1 cellular context compared by ENCODE assay signal in genomic region chr19:36113895-36114762, GRCh38.
TF ChIP-seq lines count a peak whose summit lies in the region.

No MANE protein-coding gene starts in this region.

TF ChIP-seq in HEK293, 187 proteins besides CTCF, POLR2A, EP300 and RAD21 (continued from another document and continues in another):
- peak; percentile 53; the same call in 1 of the 2 replicates for TF ChIP-seq ZBTB11 (tag by site-specific recombination; conservative IDR thresholded peaks at IDR 0.05; ENCODE audit: low read depth)
- TF ChIP-seq, protein P1, sequence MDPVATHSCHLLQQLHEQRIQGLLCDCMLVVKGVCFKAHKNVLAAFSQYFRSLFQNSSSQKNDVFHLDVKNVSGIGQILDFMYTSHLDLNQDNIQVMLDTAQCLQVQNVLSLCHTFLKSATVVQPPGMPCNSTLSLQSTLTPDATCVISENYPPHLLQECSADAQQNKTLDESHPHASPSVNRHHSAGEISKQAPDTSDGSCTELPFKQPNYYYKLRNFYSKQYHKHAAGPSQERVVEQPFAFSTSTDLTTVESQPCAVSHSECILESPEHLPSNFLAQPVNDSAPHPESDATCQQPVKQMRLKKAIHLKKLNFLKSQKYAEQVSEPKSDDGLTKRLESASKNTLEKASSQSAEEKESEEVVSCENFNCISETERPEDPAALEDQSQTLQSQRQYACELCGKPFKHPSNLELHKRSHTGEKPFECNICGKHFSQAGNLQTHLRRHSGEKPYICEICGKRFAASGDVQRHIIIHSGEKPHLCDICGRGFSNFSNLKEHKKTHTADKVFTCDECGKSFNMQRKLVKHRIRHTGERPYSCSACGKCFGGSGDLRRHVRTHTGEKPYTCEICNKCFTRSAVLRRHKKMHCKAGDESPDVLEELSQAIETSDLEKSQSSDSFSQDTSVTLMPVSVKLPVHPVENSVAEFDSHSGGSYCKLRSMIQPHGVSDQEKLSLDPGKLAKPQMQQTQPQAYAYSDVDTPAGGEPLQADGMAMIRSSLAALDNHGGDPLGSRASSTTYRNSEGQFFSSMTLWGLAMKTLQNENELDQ (tag by site-specific recombination; IDR thresholded peaks at IDR 0.05; ENCODE audit: low read depth): no peak
- no peak for TF ChIP-seq PRDM1 (tag by site-specific recombination; IDR thresholded peaks at IDR 0.05)
- no peak for TF ChIP-seq ZNF266 (tag by site-specific recombination; IDR thresholded peaks at IDR 0.05; ENCODE audit: low read depth)
- TF ChIP-seq ZNF549 (tag by site-specific recombination; IDR thresholded peaks at IDR 0.05): no peak
- TF ChIP-seq ZFP41 (tag by site-specific recombination; IDR thresholded peaks at IDR 0.05; ENCODE audit: borderline replicate concordance): no peak
- no peak for TF ChIP-seq ZNF596 (tag by site-specific recombination; IDR thresholded peaks at IDR 0.05)
- no peak for TF ChIP-seq ZNF48 (tag by site-specific recombination; IDR thresholded peaks at IDR 0.05)
- no peak for TF ChIP-seq ZNF585B (tag by site-specific recombination; IDR thresholded peaks at IDR 0.05)
- no peak for TF ChIP-seq ZNF654 (tag by site-specific recombination; IDR thresholded peaks at IDR 0.05; ENCODE audit: low read depth)
- peak; percentile 21; the same call in 1 of the 2 replicates for TF ChIP-seq ZBTB20 (tag by site-specific recombination; IDR thresholded peaks at IDR 0.05)
- TF ChIP-seq ZNF560 (tag by site-specific recombination; IDR thresholded peaks at IDR 0.05; ENCODE audit: borderline replicate concordance): no peak
- no peak for TF ChIP-seq ZNF707 (tag by site-specific recombination; IDR thresholded peaks at IDR 0.05)
- TF ChIP-seq, protein P2, sequence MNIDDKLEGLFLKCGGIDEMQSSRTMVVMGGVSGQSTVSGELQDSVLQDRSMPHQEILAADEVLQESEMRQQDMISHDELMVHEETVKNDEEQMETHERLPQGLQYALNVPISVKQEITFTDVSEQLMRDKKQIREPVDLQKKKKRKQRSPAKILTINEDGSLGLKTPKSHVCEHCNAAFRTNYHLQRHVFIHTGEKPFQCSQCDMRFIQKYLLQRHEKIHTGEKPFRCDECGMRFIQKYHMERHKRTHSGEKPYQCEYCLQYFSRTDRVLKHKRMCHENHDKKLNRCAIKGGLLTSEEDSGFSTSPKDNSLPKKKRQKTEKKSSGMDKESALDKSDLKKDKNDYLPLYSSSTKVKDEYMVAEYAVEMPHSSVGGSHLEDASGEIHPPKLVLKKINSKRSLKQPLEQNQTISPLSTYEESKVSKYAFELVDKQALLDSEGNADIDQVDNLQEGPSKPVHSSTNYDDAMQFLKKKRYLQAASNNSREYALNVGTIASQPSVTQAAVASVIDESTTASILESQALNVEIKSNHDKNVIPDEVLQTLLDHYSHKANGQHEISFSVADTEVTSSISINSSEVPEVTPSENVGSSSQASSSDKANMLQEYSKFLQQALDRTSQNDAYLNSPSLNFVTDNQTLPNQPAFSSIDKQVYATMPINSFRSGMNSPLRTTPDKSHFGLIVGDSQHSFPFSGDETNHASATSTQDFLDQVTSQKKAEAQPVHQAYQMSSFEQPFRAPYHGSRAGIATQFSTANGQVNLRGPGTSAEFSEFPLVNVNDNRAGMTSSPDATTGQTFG (tag by site-specific recombination; IDR thresholded peaks at IDR 0.05; ENCODE audit: borderline replicate concordance): no peak
- peak; percentile 58; the same call in 1 of the 2 replicates for TF ChIP-seq ZNF169 (tag by site-specific recombination; IDR thresholded peaks at IDR 0.05)
- TF ChIP-seq, protein P3, sequence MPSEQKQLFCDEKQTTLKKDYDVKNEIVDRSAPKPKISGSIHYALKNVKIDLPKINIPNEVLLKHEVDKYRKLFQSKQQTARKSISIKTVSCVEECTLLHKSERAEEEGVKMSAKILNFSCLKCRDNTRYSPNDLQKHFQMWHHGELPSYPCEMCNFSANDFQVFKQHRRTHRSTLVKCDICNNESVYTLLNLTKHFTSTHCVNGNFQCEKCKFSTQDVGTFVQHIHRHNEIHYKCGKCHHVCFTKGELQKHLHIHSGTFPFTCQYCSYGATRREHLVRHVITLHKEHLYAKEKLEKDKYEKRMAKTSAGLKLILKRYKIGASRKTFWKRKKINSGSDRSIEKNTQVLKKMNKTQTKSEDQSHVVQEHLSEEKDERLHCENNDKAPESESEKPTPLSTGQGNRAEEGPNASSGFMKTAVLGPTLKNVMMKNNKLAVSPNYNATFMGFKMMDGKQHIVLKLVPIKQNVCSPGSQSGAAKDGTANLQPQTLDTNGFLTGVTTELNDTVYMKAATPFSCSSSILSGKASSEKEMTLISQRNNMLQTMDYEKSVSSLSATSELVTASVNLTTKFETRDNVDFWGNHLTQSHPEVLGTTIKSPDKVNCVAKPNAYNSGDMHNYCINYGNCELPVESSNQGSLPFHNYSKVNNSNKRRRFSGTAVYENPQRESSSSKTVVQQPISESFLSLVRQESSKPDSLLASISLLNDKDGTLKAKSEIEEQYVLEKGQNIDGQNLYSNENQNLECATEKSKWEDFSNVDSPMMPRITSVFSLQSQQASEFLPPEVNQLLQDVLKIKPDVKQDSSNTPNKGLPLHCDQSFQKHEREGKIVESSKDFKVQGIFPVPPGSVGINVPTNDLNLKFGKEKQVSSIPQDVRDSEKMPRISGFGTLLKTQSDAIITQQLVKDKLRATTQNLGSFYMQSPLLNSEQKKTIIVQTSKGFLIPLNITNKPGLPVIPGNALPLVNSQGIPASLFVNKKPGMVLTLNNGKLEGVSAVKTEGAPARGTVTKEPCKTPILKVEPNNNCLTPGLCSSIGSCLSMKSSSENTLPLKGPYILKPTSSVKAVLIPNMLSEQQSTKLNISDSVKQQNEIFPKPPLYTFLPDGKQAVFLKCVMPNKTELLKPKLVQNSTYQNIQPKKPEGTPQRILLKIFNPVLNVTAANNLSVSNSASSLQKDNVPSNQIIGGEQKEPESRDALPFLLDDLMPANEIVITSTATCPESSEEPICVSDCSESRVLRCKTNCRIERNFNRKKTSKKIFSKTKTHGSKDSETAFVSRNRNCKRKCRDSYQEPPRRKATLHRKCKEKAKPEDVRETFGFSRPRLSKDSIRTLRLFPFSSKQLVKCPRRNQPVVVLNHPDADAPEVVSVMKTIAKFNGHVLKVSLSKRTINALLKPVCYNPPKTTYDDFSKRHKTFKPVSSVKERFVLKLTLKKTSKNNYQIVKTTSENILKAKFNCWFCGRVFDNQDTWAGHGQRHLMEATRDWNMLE (tag by site-specific recombination; conservative IDR thresholded peaks at IDR 0.05; ENCODE audit: low read depth): no peak
- TF ChIP-seq SCRT1 (tag by site-specific recombination; IDR thresholded peaks at IDR 0.05; ENCODE audit: borderline replicate concordance): no peak
- peak; percentile 73; the same call in 1 of the 2 replicates for TF ChIP-seq EGR2 (tag by site-specific recombination; IDR thresholded peaks at IDR 0.05; ENCODE audit: low read depth)
- TF ChIP-seq KLF10 (tag by site-specific recombination; IDR thresholded peaks at IDR 0.05): no peak
- TF ChIP-seq OVOL3 (tag by site-specific recombination; IDR thresholded peaks at IDR 0.05): no peak
- TF ChIP-seq, protein P4, sequence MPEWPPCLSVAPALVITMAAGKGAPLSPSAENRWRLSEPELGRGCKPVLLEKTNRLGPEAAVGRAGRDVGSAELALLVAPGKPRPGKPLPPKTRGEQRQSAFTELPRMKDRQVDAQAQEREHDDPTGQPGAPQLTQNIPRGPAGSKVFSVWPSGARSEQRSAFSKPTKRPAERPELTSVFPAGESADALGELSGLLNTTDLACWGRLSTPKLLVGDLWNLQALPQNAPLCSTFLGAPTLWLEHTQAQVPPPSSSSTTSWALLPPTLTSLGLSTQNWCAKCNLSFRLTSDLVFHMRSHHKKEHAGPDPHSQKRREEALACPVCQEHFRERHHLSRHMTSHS (tag by site-specific recombination; IDR thresholded peaks at IDR 0.05): peak; percentile 56; the same call in 1 of the 2 replicates
- TF ChIP-seq ZNF2 (tag by site-specific recombination; IDR thresholded peaks at IDR 0.05): peak; percentile 100
- no peak for TF ChIP-seq ZNF140 (tag by site-specific recombination; IDR thresholded peaks at IDR 0.05)
- TF ChIP-seq KLF7 (tag by site-specific recombination; IDR thresholded peaks at IDR 0.05; ENCODE audit: borderline replicate concordance): no peak
- TF ChIP-seq ZNF791 (tag by site-specific recombination; IDR thresholded peaks at IDR 0.05): 0 out of 2 replicates have a peak, but pooled peaks have one; percentile 39
- TF ChIP-seq ZNF555 (tag by site-specific recombination; conservative IDR thresholded peaks at IDR 0.05): no peak
- no peak for TF ChIP-seq ZNF174 (tag by site-specific recombination; IDR thresholded peaks at IDR 0.05)
- TF ChIP-seq ZNF785 (tag by site-specific recombination; IDR thresholded peaks at IDR 0.05): no peak
- TF ChIP-seq ZBTB1 (tag by site-specific recombination; IDR thresholded peaks at IDR 0.05): 0 out of 2 replicates have a peak, but pooled peaks have one; percentile 31
- TF ChIP-seq ZNF423 (tag by site-specific recombination; IDR thresholded peaks at IDR 0.05): no peak
- TF ChIP-seq ZNF391 (tag by site-specific recombination; IDR thresholded peaks at IDR 0.05; ENCODE audit: borderline replicate concordance, low read depth): 0 out of 2 replicates have a peak, but pooled peaks have one; percentile 38
- TF ChIP-seq ZNF623 (tag by site-specific recombination; IDR thresholded peaks at IDR 0.05): no peak; the same call in 1 of the 2 replicates
- no peak for TF ChIP-seq ZNF449 (tag by site-specific recombination; IDR thresholded peaks at IDR 0.05)
- peak; percentile 34; the same call in 1 of the 2 replicates for TF ChIP-seq ZIC2 (tag by site-specific recombination; IDR thresholded peaks at IDR 0.05)
- no peak for TF ChIP-seq ZBTB17 (tag by site-specific recombination; IDR thresholded peaks at IDR 0.05)
- TF ChIP-seq KLF16 (tag by site-specific recombination; IDR thresholded peaks at IDR 0.05): no peak
- no peak for TF ChIP-seq ZNF664 (tag by site-specific recombination; IDR thresholded peaks at IDR 0.05)
- TF ChIP-seq INSM2 (tag by site-specific recombination; IDR thresholded peaks at IDR 0.05): no peak; the same call in 1 of the 2 replicates
- no peak for TF ChIP-seq ZNF510 (tag by site-specific recombination; IDR thresholded peaks at IDR 0.05; ENCODE audit: insufficient replicate concordance)
- TF ChIP-seq ZNF514 (tag by site-specific recombination; IDR thresholded peaks at IDR 0.05): no peak
- peak; percentile 52; the same call in 1 of the 2 replicates for TF ChIP-seq ZNF146 (tag by site-specific recombination; IDR thresholded peaks at IDR 0.05)
- TF ChIP-seq, protein P5, sequence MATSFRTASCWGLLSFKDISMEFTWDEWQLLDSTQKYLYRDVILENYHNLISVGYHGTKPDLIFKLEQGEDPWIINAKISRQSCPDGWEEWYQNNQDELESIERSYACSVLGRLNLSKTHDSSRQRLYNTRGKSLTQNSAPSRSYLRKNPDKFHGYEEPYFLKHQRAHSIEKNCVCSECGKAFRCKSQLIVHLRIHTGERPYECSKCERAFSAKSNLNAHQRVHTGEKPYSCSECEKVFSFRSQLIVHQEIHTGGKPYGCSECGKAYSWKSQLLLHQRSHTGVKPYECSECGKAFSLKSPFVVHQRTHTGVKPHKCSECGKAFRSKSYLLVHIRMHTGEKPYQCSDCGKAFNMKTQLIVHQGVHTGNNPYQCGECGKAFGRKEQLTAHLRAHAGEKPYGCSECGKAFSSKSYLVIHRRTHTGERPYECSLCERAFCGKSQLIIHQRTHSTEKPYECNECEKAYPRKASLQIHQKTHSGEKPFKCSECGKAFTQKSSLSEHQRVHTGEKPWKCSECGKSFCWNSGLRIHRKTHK (tag by site-specific recombination; IDR thresholded peaks at IDR 0.05): no peak
- no peak for TF ChIP-seq ZNF302 (tag by site-specific recombination; IDR thresholded peaks at IDR 0.05; ENCODE audit: low read depth)
- 0 out of 2 replicates have a peak, but pooled peaks have one; percentile 13 for TF ChIP-seq ZNF223 (tag by site-specific recombination; IDR thresholded peaks at IDR 0.05)
- TF ChIP-seq ZNF501 (tag by site-specific recombination; IDR thresholded peaks at IDR 0.05): no peak
